Comparison of ENCODE assay signal across 8 cellular contexts in the genomic region with DNA sequence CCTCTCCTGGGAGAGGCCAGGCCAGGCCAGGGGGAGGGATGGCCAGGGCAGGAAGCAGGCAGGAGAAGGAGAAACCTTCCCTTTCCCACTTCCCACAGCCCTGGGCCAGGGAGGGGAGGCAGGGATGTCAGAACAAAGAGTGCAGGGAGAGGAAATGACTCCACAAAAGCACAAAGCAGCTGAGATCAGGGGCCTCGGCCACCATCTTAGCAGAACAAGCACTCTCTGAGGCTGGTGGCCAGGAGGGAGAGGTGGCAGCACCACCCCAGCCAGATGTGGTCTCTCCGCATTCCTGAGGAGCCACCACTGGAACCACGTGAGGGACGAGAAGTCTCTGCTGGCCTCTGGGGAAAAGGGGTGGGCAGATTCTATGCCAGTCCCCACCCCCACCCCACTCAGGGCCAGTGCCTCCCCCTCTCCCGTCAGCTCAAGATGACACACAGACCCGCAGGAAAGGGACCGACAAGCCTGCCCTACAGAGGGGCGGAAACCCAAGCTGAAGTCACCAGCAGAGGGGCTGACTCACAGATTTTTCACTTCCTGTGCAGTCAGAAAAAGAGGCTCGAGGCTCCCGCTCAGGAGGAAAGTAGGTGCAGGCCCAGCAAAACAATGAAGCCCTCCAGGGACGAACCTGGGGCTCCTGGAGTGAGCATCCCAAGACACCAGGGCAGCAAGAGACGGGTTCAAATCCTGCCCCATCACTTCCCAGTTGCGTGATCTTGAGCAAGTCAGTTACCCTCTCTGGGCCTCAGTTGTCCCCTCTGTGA. TPM values are rescaled to one million over a fixed set of nuclear protein-coding genes. Genes with fewer than 3 reads are reported as not detected.
DNase-seq lines count a peak whose midpoint lies in the region; ATAC-seq and TF ChIP-seq lines count a peak whose summit lies in the region.

No MANE protein-coding gene starts in this region.

- H2AFZ ChIP-seq in IMR-90 (replicated peaks; ENCODE audit: low read length, poor library complexity) = peak overlapping the region; percentile 80

- CTCF ChIA-PET in BJ (lab: Yijun Ruan, JAX) (interaction anchor here (0.9 to 3.2 kb wide), 5 partner anchors 12 to 40 kb away, joined by 3 to 15 read pairs (median 4); no protein-coding TSS in a partner anchor), IMR-90 (lab: Yijun Ruan, JAX) (interaction anchor here (0.6 to 2.6 kb wide), 3 partner anchors 13 to 40 kb away, joined by 3 to 15 read pairs (median 3); no protein-coding TSS in a partner anchor)

- H3K4me3 ChIP-seq in BJ (ENCODE audit: low read depth, low read length) (no peak overlapping the region), IMR-90 (ENCODE audit: insufficient read depth, low read depth, low read length) (no peak overlapping the region), choroid plexus epithelial cell (ENCODE audit: low read depth, low read length) (no peak overlapping the region), mucosa of descending colon (no peak overlapping the region)

- BruUV-seq in IMR-90 (replicated peaks; lab: Mats Ljungman, UMichigan) = no TSS peak

- H3K9me3 Mint-ChIP-seq in stimulated activated naive B cell treated with anti-CD40 and anti-IgM and Interleukin-4, amounts not matched to agents 10 μg/mL and 1 μg/mL and 100 μg/mL, for 72 hours = peaks cover 4% of the 10 kb centered on the region in 2 donors

- no peaks in the 10 kb centered on the region for H3K36me3 ChIP-seq in BJ (ENCODE audit: control insufficient read depth, insufficient read depth, low read length)
- no peaks in the 10 kb centered on the region for H3K36me3 ChIP-seq in IMR-90 (ENCODE audit: control insufficient read depth, insufficient read depth, low read length)
- H3K36me3 ChIP-seq in mucosa of descending colon (ENCODE audit: low read depth) = no peaks in the 10 kb centered on the region

- H3K4me2 ChIP-seq in IMR-90 (ENCODE audit: low read depth, low read length) = peak overlapping the region; percentile 69

- peaks cover 12% of the 10 kb centered on the region; the same call in 1 of the 2 replicates for H4K20me1 ChIP-seq in IMR-90 (ENCODE audit: insufficient read depth, low read length)

- peak overlapping the region; percentile 98 for H2BK20ac ChIP-seq in IMR-90 (ENCODE audit: low read depth, low read length)

- dilution Hi-C loops in IMR-90 (cut with HindIII; ENCODE audit: low sequenced_read_pairs, unreplicated experiment) = no loop called here

- H3K27me3 ChIP-seq in BJ (ENCODE audit: control insufficient read depth, insufficient read depth, low read length) (no peaks in the 10 kb centered on the region), IMR-90 (ENCODE audit: control insufficient read depth, insufficient read depth, low read length) (no peaks in the 10 kb centered on the region)

- H3K23ac ChIP-seq in IMR-90 (ENCODE audit: low read depth, low read length) = peak overlapping the region; percentile 100

- H3K4me1 ChIP-seq in IMR-90 (ENCODE audit: control insufficient read depth, insufficient read depth, low read length) = peaks cover 57% of the 10 kb centered on the region
- H3K4me1 ChIP-seq in mucosa of descending colon (ENCODE audit: low read depth) = peaks cover 29% of the 10 kb centered on the region

- H2BK15ac ChIP-seq in IMR-90 (ENCODE audit: low read depth, low read length) = peak overlapping the region; percentile 100

- TF ChIP-seq POLR2A in IMR-90 (IDR thresholded peaks at IDR 0.05; ENCODE audit: low read depth, low read length) = no peak

- peak overlapping the region; percentile 96 for H3K56ac ChIP-seq in IMR-90 (ENCODE audit: extremely low read depth, insufficient read depth, low read length)

- H3K9me3 ChIP-seq in IMR-90 (ENCODE audit: control insufficient read depth, insufficient read depth, low read length) (no peaks in the 10 kb centered on the region), mucosa of descending colon (no peaks in the 10 kb centered on the region)

- peaks cover 33 to 95% of the 10 kb centered on the region in 2 experiments; a peak in 3 of 4 replicates for H3K79me1 ChIP-seq in IMR-90 (ENCODE audit: low read depth in 1 of 2, low read length in 2 of 2)

- H4K8ac ChIP-seq in IMR-90 (ENCODE audit: low read depth in 2 of 2, low read length in 2 of 2) = peak overlapping the region; percentile 98 to 100

- peak overlapping the region; percentile 98 for H2BK120ac ChIP-seq in IMR-90 (ENCODE audit: low read depth, low read length)

- H3K4ac ChIP-seq in IMR-90 (ENCODE audit: low read depth, low read length) = peak overlapping the region; percentile 100

- intact Hi-C loops in IMR-90 (cut with micrococcal nuclease) = loop anchor here (2.0 kb wide), 1 partner anchor 30 kb away; a partner anchor contains a TSS
- intact Hi-C loops in mucosa of descending colon (cut with DNase I, micrococcal nuclease) = no loop called here

- peak overlapping the region; percentile 99 for H4K91ac ChIP-seq in IMR-90 (ENCODE audit: insufficient read depth, low read depth, low read length)

- H3K27ac Mint-ChIP-seq in stimulated activated naive B cell treated with anti-CD40 and anti-IgM and Interleukin-4, amounts not matched to agents 10 μg/mL and 1 μg/mL and 100 μg/mL, for 72 hours = peak overlapping the region; percentile 97

- ATAC-seq in IMR-90 (ENCODE audit: low read depth) = peak; percentile 82
- ATAC-seq in activated CD4-positive, CD25-positive, alpha-beta regulatory T cell treated with anti-CD3 and anti-CD28 coated beads, Interleukin-2, amount 50 U/mL, for 24 hours = peak; percentile 95 to 97
- ATAC-seq in mucosa of descending colon = peak; percentile 71
- peak; percentile 90 for ATAC-seq in stimulated activated naive B cell treated with anti-CD40 and anti-IgM and Interleukin-4, amounts not matched to agents 10 μg/mL and 1 μg/mL and 100 μg/mL, for 72 hours (replicated peaks)

- H4K5ac ChIP-seq in IMR-90 (ENCODE audit: low read depth, low read length) = peak overlapping the region; percentile 99

- peak; percentile 74 for DNase-seq in BJ (ENCODE audit: low read depth)
- DNase-seq in GM20000 (ENCODE audit: low spot score) = peak; percentile 90
- DNase-seq in IMR-90 = peak; percentile 96
- peak; percentile 79 for DNase-seq in choroid plexus epithelial cell (ENCODE audit: low read depth)
- peak; percentile 56 to 83 (median 59) for DNase-seq in mucosa of descending colon
- peak; percentile 79 for DNase-seq in stimulated activated naive B cell treated with anti-CD40 and anti-IgM and Interleukin-4, amounts not matched to agents 10 μg/mL and 1 μg/mL and 100 μg/mL, for 72 hours
- DNase-seq in NCI-H2171 treated with DMSO at 0.1 percent for 48 hours (lab: John Stamatoyannopoulos, UW) = no peak

- peaks cover 2 to 9% of the 10 kb centered on the region in 2 donors for H3K36me3 Mint-ChIP-seq in stimulated activated naive B cell treated with anti-CD40 and anti-IgM and Interleukin-4, amounts not matched to agents 10 μg/mL and 1 μg/mL and 100 μg/mL, for 72 hours

- peaks cover 36% of the 10 kb centered on the region for H3K9me1 ChIP-seq in IMR-90 (ENCODE audit: insufficient read depth, low read length)

- TF ChIP-seq CTCF in BJ (IDR thresholded peaks at IDR 0.05; ENCODE audit: insufficient read depth, low read depth, low read length) (0 out of 2 replicates have a peak, but pooled peaks have one; percentile 1), GM20000 (IDR thresholded peaks at IDR 0.05; ENCODE audit: extremely low read depth, missing control alignments) (no peak), IMR-90 (conservative IDR thresholded peaks at IDR 0.05; ENCODE audit: low read depth, low read length) (no peak), choroid plexus epithelial cell (conservative IDR thresholded peaks at IDR 0.05; ENCODE audit: low read depth, low read length) (peak; percentile 38), mucosa of descending colon (IDR thresholded peaks at IDR 0.05) (no peak)

- in situ Hi-C loops in IMR-90 (cut with MboI; ENCODE audit: low sequenced_read_pairs) = no loop called here

- H2BK5ac ChIP-seq in IMR-90 (ENCODE audit: low read depth, low read length, poor library complexity, severe bottlenecking) = peak overlapping the region; percentile 98

- peaks cover 59 to 80% of the 10 kb centered on the region in 2 donors for H3K4me1 Mint-ChIP-seq in stimulated activated naive B cell treated with anti-CD40 and anti-IgM and Interleukin-4, amounts not matched to agents 10 μg/mL and 1 μg/mL and 100 μg/mL, for 72 hours

- peak overlapping the region; percentile 99 for H3K14ac ChIP-seq in IMR-90 (replicated peaks; ENCODE audit: low read depth, low read length)

- H2AK9ac ChIP-seq in IMR-90 (replicated peaks; ENCODE audit: low read depth, low read length, poor library complexity) = peak overlapping the region; percentile 99

- peak overlapping the region; percentile 93 for H3K18ac ChIP-seq in IMR-90 (ENCODE audit: low read depth, low read length)

- 0% methylated on average over 4 of the region's 13 CpGs; no CpG with 5 or more reads in 1 of the 2 experiments for WGBS in IMR-90 (ENCODE audit: extremely low coverage in 2 of 2, insufficient read length in 1 of 2), 2 experiments

- peak overlapping the region; percentile 82 to 85 for H3K4me3 Mint-ChIP-seq in stimulated activated naive B cell treated with anti-CD40 and anti-IgM and Interleukin-4, amounts not matched to agents 10 μg/mL and 1 μg/mL and 100 μg/mL, for 72 hours

- peak overlapping the region; percentile 85 for H3K9ac ChIP-seq in IMR-90 (ENCODE audit: low read depth, low read length)

- no peak for TF ChIP-seq RAD21 in IMR-90 (IDR thresholded peaks at IDR 0.05; ENCODE audit: low read length)

- no peaks in the 10 kb centered on the region for H3K27me3 Mint-ChIP-seq in stimulated activated naive B cell treated with anti-CD40 and anti-IgM and Interleukin-4, amounts not matched to agents 10 μg/mL and 1 μg/mL and 100 μg/mL, for 72 hours

- H3K27ac ChIP-seq in IMR-90 (ENCODE audit: insufficient read depth, low read length) = peak overlapping the region; percentile 94

- POLR2A ChIA-PET in BJ (lab: Charles Lee) (no interaction called here), IMR-90 (lab: Charles Lee; ENCODE audit: unreplicated experiment) (interaction anchor here (0.9 kb wide), 1 partner anchor 112 kb away, joined by 3 read pairs; no protein-coding TSS in a partner anchor)

- H2AK5ac ChIP-seq in IMR-90 (ENCODE audit: low read depth, low read length) = peak overlapping the region; percentile 99

RNA-seq across cellular contexts. Expression of a gene that starts 24.1 kb away (rescaled TPM):
- polyA plus RNA-seq in BJ (2011; rRNA removed) (18.1 and 36.6 TPM in 2 replicates), IMR-90 (2012; rRNA removed) (21.1 and 23.0 TPM in 2 replicates)
- 11.5 and 18.8 TPM in 2 replicates for polyA minus RNA-seq in BJ (2011; rRNA and poly(A)+ RNA removed)
- total RNA-seq in IMR-90 (2012; rRNA removed) (8.6 TPM in 2 replicates), mucosa of descending colon (1 to 10 TPM; 2.7 to 7.7 (median 5.6) TPM)
- polyA plus RNA-seq in IMR-90 (2012; cell fraction: cytosol; rRNA removed) = 12.1 and 21.4 TPM in 2 replicates
- 16.8 and 36.6 TPM in 2 replicates for polyA plus RNA-seq in IMR-90 (2012; cell fraction: nucleus; rRNA removed; ENCODE audit: low replicate concordance)

RNA-seq across cellular contexts. Expression of a gene that starts 30.0 kb away (rescaled TPM):
- 11.1 and 15.0 TPM in 2 replicates for polyA plus RNA-seq in BJ (2011; rRNA removed)
- polyA minus RNA-seq in BJ (2011; rRNA and poly(A)+ RNA removed) = 18.4 and 24.7 TPM in 2 replicates
- 13.6 and 14.5 TPM in 2 replicates for total RNA-seq in IMR-90 (2012; rRNA removed)
- polyA plus RNA-seq in IMR-90 (2012; rRNA removed) = 18.1 and 18.2 TPM in 2 replicates
- polyA plus RNA-seq in IMR-90 (2012; cell fraction: cytosol; rRNA removed) = 14.9 and 25.2 TPM in 2 replicates
- polyA plus RNA-seq in IMR-90 (2012; cell fraction: nucleus; rRNA removed; ENCODE audit: low replicate concordance) = 20.2 and 32.8 TPM in 2 replicates
- total RNA-seq in mucosa of descending colon = 10 to 100 TPM; 13.1 to 19.0 (median 15.5) TPM

Comparison
In these comparisons a context has a peak if more than half of its experiments do, and no peak if none do; other contexts are left out.
1. CTCF ChIP-seq: peak in BJ (single experiment) and choroid plexus epithelial cell (single experiment); none in GM20000 (single experiment), IMR-90 (single experiment) and mucosa of descending colon (single experiment).
2. Peak in every context shown above with its lines, with median percentiles within 50 percentile points of each other: ATAC-seq.